Comparison of ENCODE assay signal across 1 cellular context in the genomic region with DNA sequence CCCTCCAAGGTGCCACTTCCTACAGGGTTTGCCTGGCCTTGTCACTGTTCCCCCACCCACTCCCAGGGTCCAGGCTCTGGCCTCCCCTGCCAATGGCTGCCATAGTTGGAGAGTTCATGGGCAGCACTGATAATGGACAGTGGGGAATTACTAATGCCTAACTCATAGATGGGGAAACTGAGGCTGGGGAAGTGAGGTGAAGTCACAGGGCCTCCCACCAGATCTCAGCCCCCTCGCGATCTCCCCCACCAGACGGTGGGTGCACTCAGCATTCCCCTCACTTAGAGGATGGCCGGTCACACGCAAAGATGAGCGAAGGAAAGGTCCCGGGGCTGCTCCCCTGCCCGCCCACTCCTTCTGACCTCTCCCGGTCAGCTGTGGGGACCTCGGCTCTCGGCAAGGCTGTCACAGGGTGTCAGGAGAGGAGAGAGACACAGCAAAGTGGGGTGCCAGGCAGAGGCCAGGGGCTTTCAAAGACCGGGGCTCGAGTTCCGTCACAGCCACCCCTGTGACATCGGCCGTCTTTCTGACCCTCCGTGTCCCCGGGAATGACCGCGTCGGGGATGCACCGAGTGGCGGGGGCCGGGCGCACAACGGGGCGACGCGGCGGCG.
TF ChIP-seq lines count a peak whose summit lies in the region.

No MANE protein-coding gene starts in this region.

TF ChIP-seq in endothelial cell of umbilical vein, 7 proteins besides CTCF, POLR2A, EP300 and RAD21 (continued from another document):
- TF ChIP-seq, protein P1, sequence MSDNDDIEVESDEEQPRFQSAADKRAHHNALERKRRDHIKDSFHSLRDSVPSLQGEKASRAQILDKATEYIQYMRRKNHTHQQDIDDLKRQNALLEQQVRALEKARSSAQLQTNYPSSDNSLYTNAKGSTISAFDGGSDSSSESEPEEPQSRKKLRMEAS (IDR thresholded peaks at IDR 0.05; ENCODE audit: insufficient read depth, insufficient read length): no peak
- TF ChIP-seq GATA2 (IDR thresholded peaks at IDR 0.05; ENCODE audit: insufficient read depth, insufficient read length, low read depth, low read length) (no peak), JUN (IDR thresholded peaks at IDR 0.05; ENCODE audit: borderline replicate concordance, insufficient read depth, insufficient read length, low read depth) (no peak), FOS (IDR thresholded peaks at IDR 0.05; ENCODE audit: borderline replicate concordance, insufficient read depth, low read length) (no peak), EZH2 (IDR thresholded peaks at IDR 0.05; ENCODE audit: borderline replicate concordance, low read depth, low read length, severe bottlenecking) (no peak), POLR2AphosphoS5 (IDR thresholded peaks at IDR 0.05; ENCODE audit: insufficient read depth, low read depth, low read length) (no peak)
